11 cellular contexts compared by ENCODE assay signal in genomic region chr2:130543785-130544528, GRCh38. TPM values are rescaled to one million over a fixed set of nuclear protein-coding genes. Genes with fewer than 3 reads are reported as not detected.
DNase-seq lines count a peak whose midpoint lies in the region; ATAC-seq, FAIRE-seq and TF ChIP-seq lines count a peak whose summit lies in the region.
"Not testable (repeated sequence)": the region's sequence is repeated elsewhere in the genome, so short reads cannot be mapped to it uniquely, and the experiment has no call there.
"Had no signal": no experiment of that assay in that cellular context is flagged by ENCODE, and none has a peak within 500 bp of the region (broad histone marks: within the 10 kb centered on the region; RNA-seq: fewer than 3 reads in every experiment).

No MANE protein-coding gene starts in this region.

- not testable (repeated sequence) for H3K36me3 ChIP-seq in K562 (ENCODE audit: control insufficient read depth, insufficient read depth, low read length); endothelial cell of umbilical vein (ENCODE audit: control insufficient read depth in 2 of 2, extremely low read depth in 1 of 2, insufficient read depth in 2 of 2, low read length in 2 of 2); right lobe of liver

- DNase-seq in HTR-8/SVneo (ENCODE audit: insufficient read length, low spot score); K562 (ENCODE audit: extremely low read depth in 1 of 4, low spot score in 3 of 4); endothelial cell of umbilical vein (ENCODE audit: low read depth, low spot score); left cardiac atrium; right lobe of liver; omental fat pad (ENCODE audit: low spot score); urothelium cell line (ENCODE audit: low spot score): not testable (repeated sequence)

- not testable (repeated sequence) for H3K9me1 ChIP-seq in K562 (ENCODE audit: control insufficient read depth, insufficient read depth, low read length); endothelial cell of umbilical vein (replicated peaks; ENCODE audit: control insufficient read depth, extremely low read depth, insufficient read depth, low read length)

- not testable (repeated sequence) for TF ChIP-seq RAD21 in K562 (CRISPR knock-in tag; conservative IDR thresholded peaks at IDR 0.05 in 1 of 2, IDR thresholded peaks at IDR 0.05 in 1 of 2)

- CTCF ChIA-PET in K562 (lab: Yijun Ruan, JAX; ENCODE audit: low intra/inter-chr PET ratio); endothelial cell of umbilical vein (lab: Charles Lee): not testable (repeated sequence)

- not testable (repeated sequence) for H4K20me1 ChIP-seq in K562 (replicated peaks; ENCODE audit: control insufficient read depth, insufficient read depth, low read length); endothelial cell of umbilical vein (replicated peaks; ENCODE audit: control insufficient read depth, extremely low read depth, insufficient read depth, low read length)

- H3K4me2 ChIP-seq in K562 (ENCODE audit: insufficient read depth, low read length); endothelial cell of umbilical vein (ENCODE audit: insufficient read depth, low read length): not testable (repeated sequence)

- peak; percentile 42 for FAIRE-seq in HTR-8/SVneo (lab: Jason Lieb, UNC)
- FAIRE-seq in K562 (lab: Jason Lieb, UNC): peak; percentile 100
- peak; percentile 12 for FAIRE-seq in endothelial cell of umbilical vein (lab: Jason Lieb, UNC)
- peak; percentile 97 for FAIRE-seq in urothelium cell line (lab: Jason Lieb, UNC)

- POLR2A ChIA-PET in K562 (lab: Yijun Ruan, JAX); endothelial cell of umbilical vein (lab: Charles Lee): not testable (repeated sequence)

- in situ Hi-C loops in K562 (cut with MboI): not testable (repeated sequence)

- H2AFZ ChIP-seq in K562 (ENCODE audit: low read depth, low read length); endothelial cell of umbilical vein (ENCODE audit: low read depth, low read length): not testable (repeated sequence)

- H3K4me1 ChIP-seq in K562 (replicated peaks in 1 of 2; ENCODE audit: control insufficient read depth in 2 of 2, insufficient read depth in 2 of 2, low read length in 2 of 2); endothelial cell of umbilical vein (ENCODE audit: control insufficient read depth, extremely low read depth, insufficient read depth, low read length); right lobe of liver: not testable (repeated sequence)

- dilution Hi-C loops in endothelial cell of umbilical vein (cut with MboI; ENCODE audit: extremely low pct_ligation_motif_present, low sequenced_read_pairs): not testable (repeated sequence)

- not testable (repeated sequence) for H3K9ac ChIP-seq in K562 (ENCODE audit: insufficient read depth in 1 of 2, low read depth in 2 of 2, low read length in 2 of 2); endothelial cell of umbilical vein (replicated peaks; ENCODE audit: extremely low read depth, insufficient read depth, low read length)

- intact Hi-C loops in K562 (cut with micrococcal nuclease); endothelial cell of umbilical vein (cut with micrococcal nuclease); left cardiac atrium (cut with DNase I); right lobe of liver (cut with DNase I): not testable (repeated sequence)

- BruUV-seq in K562 (replicated peaks; lab: Mats Ljungman, UMichigan); endothelial cell of umbilical vein (replicated peaks; lab: Mats Ljungman, UMichigan): not testable (repeated sequence)

- H3K27ac ChIP-seq in K562 (ENCODE audit: extremely low read depth, low read depth, low read length); endothelial cell of umbilical vein (ENCODE audit: insufficient read depth, low read depth, low read length); right lobe of liver: not testable (repeated sequence)

- not testable (repeated sequence) for TF ChIP-seq CTCF in K562 (IDR thresholded peaks at IDR 0.05 in 2 of 3, conservative IDR thresholded peaks at IDR 0.05 in 1 of 3; ENCODE audit: insufficient read depth in 2 of 3, low read depth in 1 of 3, low read length in 3 of 3); endothelial cell of umbilical vein (IDR thresholded peaks at IDR 0.05; ENCODE audit: extremely low read depth in 1 of 2, insufficient read depth in 1 of 2, low read depth in 1 of 2, low read length in 2 of 2); right lobe of liver (IDR thresholded peaks at IDR 0.05); omental fat pad (IDR thresholded peaks at IDR 0.05)

- not testable (repeated sequence) for TF ChIP-seq POLR2A in K562 (conservative IDR thresholded peaks at IDR 0.05); endothelial cell of umbilical vein (IDR thresholded peaks at IDR 0.05; ENCODE audit: low read depth, low read length); right lobe of liver (IDR thresholded peaks at IDR 0.05)

- not testable (repeated sequence) for H3K79me2 ChIP-seq in K562 (ENCODE audit: control insufficient read depth, insufficient read depth, low read length); endothelial cell of umbilical vein (ENCODE audit: control insufficient read depth, insufficient read depth, low read length)

- not testable (repeated sequence) for H3K9me3 ChIP-seq in K562 (replicated peaks; ENCODE audit: control insufficient read depth, insufficient read depth, low read depth, low read length); endothelial cell of umbilical vein (replicated peaks; ENCODE audit: control insufficient read depth, insufficient read depth, low read length); right lobe of liver

- WGBS in K562 (ENCODE audit: insufficient coverage, low coverage, missing lambda C conversion rate): no CpG with 5 or more reads among the region's 12 CpGs
- WGBS in right lobe of liver (ENCODE audit: insufficient coverage, low coverage, low lambda C conversion rate, missing lambda C conversion rate): no CpG with 5 or more reads among the region's 12 CpGs

- H3K4me3 ChIP-seq in K562; endothelial cell of umbilical vein (replicated peaks in 1 of 3; ENCODE audit: insufficient read depth in 1 of 3, low read depth in 1 of 3, low read length in 3 of 3); right lobe of liver: not testable (repeated sequence)

- not testable (repeated sequence) for H3K27me3 ChIP-seq in K562 (ENCODE audit: control insufficient read depth in 2 of 2, insufficient read depth in 2 of 2, low read length in 2 of 2); endothelial cell of umbilical vein (ENCODE audit: control insufficient read depth in 2 of 2, insufficient read depth in 2 of 2, low read length in 2 of 2); right lobe of liver

- peak; percentile 96 for ATAC-seq in K562
- peak; percentile 86 to 89 for ATAC-seq in left cardiac atrium
- peak in 3 of 4 donors; percentile 22 to 37 (median 25) for ATAC-seq in right lobe of liver
- peak; percentile 17 for ATAC-seq in omental fat pad (ENCODE audit: low FRiP score)

- TF ChIP-seq EP300 in K562 (IDR thresholded peaks at IDR 0.05; ENCODE audit: low read length): not testable (repeated sequence)

RNA-seq across cellular contexts. Expression of gene CFC1B, which starts 22.9 kb away (rescaled TPM):
- total RNA-seq in K562 (2011; cell fraction: chromatin; rRNA removed; ENCODE audit: low replicate concordance): not detected in 2 replicates
- not detected in 2 replicates for total RNA-seq in K562 (2011; cell fraction: nucleolus; rRNA removed)
- total RNA-seq in K562 (2011; cell fraction: nucleoplasm; rRNA removed): not detected in 2 replicates
- total RNA-seq in K562 (2014; rRNA removed) (not detected in 2 replicates), K562 (2014; rRNA removed; fragmentation: Illumina TruSeq; extraction: Trizol) (not detected in 2 replicates), K562 (2015; rRNA removed; fragmentation: Illumina TruSeq; extraction: Trizol) (not detected in 2 replicates), K562 (2021) (not detected in 2 replicates), endothelial cell of umbilical vein (not detected in 2 replicates), left cardiac atrium (not detected), right lobe of liver (not detected), omental fat pad (under 1 TPM in 2 of 4 donors, not detected in 2; 0.50 to 0.65 TPM)
- polyA plus RNA-seq in K562 (2011; rRNA removed) (not detected in 2 replicates), K562 (2014; fragmentation: Illumina TruSeq; extraction: Trizol) (not detected in 2 replicates), K562 (2014; fragmentation: Nextera tagmentation; extraction: Ambion mirVana) (not detected), K562 (2014; rRNA removed) (not detected in 2 replicates), endothelial cell of umbilical vein (not detected in 2 replicates)
- polyA plus RNA-seq in K562 (2011; cell fraction: cytosol; rRNA removed): not detected in 2 replicates
- not detected in 2 replicates for polyA plus RNA-seq in K562 (2011; cell fraction: nucleus; rRNA removed)
- polyA plus RNA-seq in K562 (2012): not detected in 2 replicates
- not detected in 2 replicates for polyA minus RNA-seq in K562 (2011; rRNA and poly(A)+ RNA removed)
- polyA minus RNA-seq in K562 (2011; cell fraction: cytosol; rRNA and poly(A)+ RNA removed): not detected in 2 replicates
- not detected in 2 replicates for polyA minus RNA-seq in K562 (2011; cell fraction: nucleus; rRNA and poly(A)+ RNA removed)
- polyA plus RNA-seq in endothelial cell of umbilical vein (2011; cell fraction: cytosol; rRNA removed): not detected in 2 replicates
- not detected in 2 replicates for polyA plus RNA-seq in endothelial cell of umbilical vein (2011; cell fraction: nucleus; rRNA removed)
- not detected in 2 replicates for polyA plus RNA-seq in endothelial cell of umbilical vein (2012)
- polyA minus RNA-seq in endothelial cell of umbilical vein: not detected in 2 replicates
- not detected for polyA minus RNA-seq in endothelial cell of umbilical vein (2011; cell fraction: cytosol; rRNA and poly(A)+ RNA removed)
- not detected in 2 replicates for polyA minus RNA-seq in endothelial cell of umbilical vein (2011; cell fraction: nucleus; rRNA and poly(A)+ RNA removed)
- total RNA-seq: Caco-2; CD8-positive, alpha-beta memory T cell; H1; HT-29 had no signal
- polyA plus RNA-seq: CD8-positive, alpha-beta memory T cell had no signal

RNA-seq across cellular contexts. Expression of gene POTEI, which starts 34.8 kb away (rescaled TPM):
- 28.7 and 58.6 TPM in 2 replicates for total RNA-seq in K562 (2011; cell fraction: chromatin; rRNA removed; ENCODE audit: low replicate concordance)
- total RNA-seq in K562 (2011; cell fraction: nucleolus; rRNA removed): 15.5 and 21.2 TPM in 2 replicates
- 15.6 and 21.3 TPM in 2 replicates for total RNA-seq in K562 (2011; cell fraction: nucleoplasm; rRNA removed)
- total RNA-seq in K562 (2014; rRNA removed): 0.78 and 1.00 TPM in 2 replicates
- total RNA-seq in K562 (2014; rRNA removed; fragmentation: Illumina TruSeq; extraction: Trizol): 2.6 and 2.8 TPM in 2 replicates
- total RNA-seq in K562 (2015; rRNA removed; fragmentation: Illumina TruSeq; extraction: Trizol): 2.3 and 2.5 TPM in 2 replicates
- 3.7 and 3.9 TPM in 2 replicates for total RNA-seq in K562 (2021)
- 0.49 and 0.71 TPM in 2 replicates for polyA plus RNA-seq in K562 (2011; rRNA removed)
- polyA plus RNA-seq in K562 (2011; cell fraction: cytosol; rRNA removed): 0.06 and 0.18 TPM in 2 replicates
- polyA plus RNA-seq in K562 (2011; cell fraction: nucleus; rRNA removed): 2.6 and 6.6 TPM in 2 replicates
- 0.53 and 1.8 TPM in 2 replicates for polyA plus RNA-seq in K562 (2012)
- 0.79 and 0.89 TPM in 2 replicates for polyA plus RNA-seq in K562 (2014; fragmentation: Illumina TruSeq; extraction: Trizol)
- polyA plus RNA-seq in K562 (2014; fragmentation: Nextera tagmentation; extraction: Ambion mirVana): under 1 TPM; 0.07 to 0.28 TPM
- polyA plus RNA-seq in K562 (2014; rRNA removed): 0.74 and 1.3 TPM in 2 replicates
- 4.4 and 6.6 TPM in 2 replicates for polyA minus RNA-seq in K562 (2011; rRNA and poly(A)+ RNA removed)
- polyA minus RNA-seq in K562 (2011; cell fraction: cytosol; rRNA and poly(A)+ RNA removed): 0.91 and 1.5 TPM in 2 replicates
- 8.9 and 11.4 TPM in 2 replicates for polyA minus RNA-seq in K562 (2011; cell fraction: nucleus; rRNA and poly(A)+ RNA removed)
- 0.13 and 0.16 TPM in 2 replicates for total RNA-seq in endothelial cell of umbilical vein
- polyA plus RNA-seq in endothelial cell of umbilical vein: 0.10 TPM in 2 replicates
- 0.04 and 0.07 TPM in 2 replicates for polyA plus RNA-seq in endothelial cell of umbilical vein (2011; cell fraction: cytosol; rRNA removed)
- 0.93 and 1.2 TPM in 2 replicates for polyA plus RNA-seq in endothelial cell of umbilical vein (2011; cell fraction: nucleus; rRNA removed)
- polyA plus RNA-seq in endothelial cell of umbilical vein (2012): 0.03 and 0.05 TPM in 2 replicates
- 1.5 and 1.6 TPM in 2 replicates for polyA minus RNA-seq in endothelial cell of umbilical vein
- not detected for polyA minus RNA-seq in endothelial cell of umbilical vein (2011; cell fraction: cytosol; rRNA and poly(A)+ RNA removed)
- 4.3 and 4.6 TPM in 2 replicates for polyA minus RNA-seq in endothelial cell of umbilical vein (2011; cell fraction: nucleus; rRNA and poly(A)+ RNA removed)
- total RNA-seq in left cardiac atrium: not detected
- not detected for total RNA-seq in right lobe of liver
- under 1 TPM in 2 of 4 donors, not detected in 2; 0.13 to 0.46 TPM for total RNA-seq in omental fat pad
- total RNA-seq: CD8-positive, alpha-beta memory T cell had no signal
- polyA plus RNA-seq: CD8-positive, alpha-beta memory T cell had no signal

RNA-seq across cellular contexts. Expression of gene CFC1, which starts 55.4 kb away (rescaled TPM):
- total RNA-seq in K562 (2011; cell fraction: chromatin; rRNA removed; ENCODE audit: low replicate concordance): not detected in 2 replicates
- not detected in 2 replicates for total RNA-seq in K562 (2011; cell fraction: nucleolus; rRNA removed)
- total RNA-seq in K562 (2011; cell fraction: nucleoplasm; rRNA removed): not detected in 2 replicates
- total RNA-seq in K562 (2014; rRNA removed) (not detected in 2 replicates), K562 (2014; rRNA removed; fragmentation: Illumina TruSeq; extraction: Trizol) (not detected in 2 replicates), K562 (2015; rRNA removed; fragmentation: Illumina TruSeq; extraction: Trizol) (not detected in 2 replicates), K562 (2021) (not detected in 2 replicates), endothelial cell of umbilical vein (not detected in 2 replicates), left cardiac atrium (under 1 TPM in 1 of 2 donors, not detected in 1; 0.76 TPM), right lobe of liver (not detected), omental fat pad (1 to 10 TPM in 1 of 4 donors, under 1 TPM in 1, not detected in 2; 0.50 to 1.8 TPM)
- polyA plus RNA-seq in K562 (2011; rRNA removed) (not detected in 2 replicates), K562 (2014; fragmentation: Illumina TruSeq; extraction: Trizol) (not detected in 2 replicates), K562 (2014; fragmentation: Nextera tagmentation; extraction: Ambion mirVana) (not detected), K562 (2014; rRNA removed) (not detected in 2 replicates), endothelial cell of umbilical vein (not detected in 2 replicates)
- not detected in 2 replicates for polyA plus RNA-seq in K562 (2011; cell fraction: cytosol; rRNA removed)
- not detected in 2 replicates for polyA plus RNA-seq in K562 (2011; cell fraction: nucleus; rRNA removed)
- not detected in 2 replicates for polyA plus RNA-seq in K562 (2012)
- not detected in 2 replicates for polyA minus RNA-seq in K562 (2011; rRNA and poly(A)+ RNA removed)
- not detected in 2 replicates for polyA minus RNA-seq in K562 (2011; cell fraction: cytosol; rRNA and poly(A)+ RNA removed)
- not detected in 2 replicates for polyA minus RNA-seq in K562 (2011; cell fraction: nucleus; rRNA and poly(A)+ RNA removed)
- polyA plus RNA-seq in endothelial cell of umbilical vein (2011; cell fraction: cytosol; rRNA removed): not detected in 2 replicates
- polyA plus RNA-seq in endothelial cell of umbilical vein (2011; cell fraction: nucleus; rRNA removed): not detected in 2 replicates
- not detected in 2 replicates for polyA plus RNA-seq in endothelial cell of umbilical vein (2012)
- polyA minus RNA-seq in endothelial cell of umbilical vein: not detected in 2 replicates
- not detected for polyA minus RNA-seq in endothelial cell of umbilical vein (2011; cell fraction: cytosol; rRNA and poly(A)+ RNA removed)
- not detected in 2 replicates for polyA minus RNA-seq in endothelial cell of umbilical vein (2011; cell fraction: nucleus; rRNA and poly(A)+ RNA removed)
- total RNA-seq: Caco-2; CD8-positive, alpha-beta memory T cell; H1; HT-29 had no signal
- polyA plus RNA-seq: CD8-positive, alpha-beta memory T cell had no signal

Comparison
In these comparisons a context has a peak if more than half of its experiments do, and no peak if none do; other contexts are left out.
1. ATAC-seq: peak in every context shown above with its lines; median percentile 96 in K562; 88 in left cardiac atrium; 25 in right lobe of liver; 17 in omental fat pad.